Comparison of ENCODE assay signal across 21 cellular contexts in genomic region chr14:64008016-64008415, GRCh38.
A peak's percentile ranks its signal among the peaks of the same experiment; 100 is the strongest.
DNase-seq lines count a peak whose midpoint lies in the region; ATAC-seq, FAIRE-seq and TF ChIP-seq lines count a peak whose summit lies in the region.
"Had no signal": no experiment of that assay in that cellular context is flagged by ENCODE, and none has a peak within 500 bp of the region (broad histone marks: within the 10 kb centered on the region; RNA-seq: fewer than 3 reads in every experiment).

No MANE protein-coding gene starts in this region.

- H3K4me3 ChIP-seq in WERI-Rb-1 (ENCODE audit: low read depth, low read length) (no peak overlapping the region), osteoblast (ENCODE audit: insufficient read depth, low read length) (no peak overlapping the region), Karpas-422 (ENCODE audit: low read length) (no peak overlapping the region)
- H3K4me3 ChIP-seq: BLaER1, GM23248 had no signal

- no peak for TF ChIP-seq CTCF in D721Med (IDR thresholded peaks at IDR 0.05; ENCODE audit: insufficient read depth, missing control alignments)
- TF ChIP-seq CTCF in WERI-Rb-1 (IDR thresholded peaks at IDR 0.05; ENCODE audit: low read depth, low read length): no peak
- no peak for TF ChIP-seq CTCF in osteoblast (IDR thresholded peaks at IDR 0.05; ENCODE audit: extremely low read depth, low read depth, low read length)

- no peaks in the 10 kb centered on the region for H3K9me2 ChIP-seq in Karpas-422 (replicated peaks; ENCODE audit: insufficient read depth, low read length)

- peaks cover 36% of the 10 kb centered on the region for H3K36me3 Mint-ChIP-seq in activated naive CD8-positive, alpha-beta T cell treated with anti-CD3 and anti-CD28 coated beads, Interleukin-2, amount 10 ng/mL, durations not matched to agents 7 days and 5 days
- peaks cover 11% of the 10 kb centered on the region for H3K36me3 Mint-ChIP-seq in activated naive CD8-positive, alpha-beta T cell treated with anti-CD3 and anti-CD28 coated beads, Interleukin-2, amount 50 U/mL, for 24 hours (ENCODE audit: low read depth)
- H3K36me3 Mint-ChIP-seq: CD14-positive monocyte had no signal

- peak; percentile 77 for FAIRE-seq in D721Med (lab: Jason Lieb, UNC)
- FAIRE-seq: G401.6, GM12891, GM19239 had no signal

- peaks cover 25% of the 10 kb centered on the region for H3K36me3 ChIP-seq in WERI-Rb-1
- no peaks in the 10 kb centered on the region for H3K36me3 ChIP-seq in osteoblast (ENCODE audit: insufficient read depth, low read length)
- H3K36me3 ChIP-seq in Karpas-422 (ENCODE audit: insufficient read depth, low read length): no peaks in the 10 kb centered on the region

- H3K4me1 ChIP-seq in osteoblast (ENCODE audit: insufficient read depth, low read length) (no peaks in the 10 kb centered on the region), Karpas-422 (ENCODE audit: low read length) (peaks cover 3% of the 10 kb centered on the region; the same call in 1 of the 2 replicates)
- H3K4me1 ChIP-seq: BLaER1 had no signal

- H3K9me3 ChIP-seq in WERI-Rb-1 (ENCODE audit: severe bottlenecking) (no peaks in the 10 kb centered on the region), osteoblast (ENCODE audit: low read depth, low read length) (no peaks in the 10 kb centered on the region), Karpas-422 (ENCODE audit: low read length) (no peaks in the 10 kb centered on the region)
- H3K9me3 ChIP-seq: BLaER1 had no signal

- no peaks in the 10 kb centered on the region for H3K27me3 ChIP-seq in WERI-Rb-1 (ENCODE audit: insufficient read depth, low read depth, severe bottlenecking)
- H3K27me3 ChIP-seq in osteoblast (ENCODE audit: insufficient read depth, low read length): no peaks in the 10 kb centered on the region
- H3K27me3 ChIP-seq in Karpas-422 (ENCODE audit: low read length): no peaks in the 10 kb centered on the region
- H3K27me3 ChIP-seq: BLaER1 had no signal

- no peak for DNase-seq in activated naive CD8-positive, alpha-beta T cell treated with anti-CD3 and anti-CD28 coated beads, Interleukin-2, amount 10 ng/mL, durations not matched to agents 7 days and 5 days
- DNase-seq in activated naive CD8-positive, alpha-beta T cell treated with anti-CD3 and anti-CD28 coated beads, Interleukin-2, amount 50 U/mL, for 24 hours: no peak
- DNase-seq in D721Med (ENCODE audit: insufficient read length, low spot score) (no peak), WERI-Rb-1 (peak; percentile 76), osteoblast (ENCODE audit: insufficient read length, low spot score, missing footprints) (no peak), NCI-H2107 treated with DMSO at 0.1 percent for 48 hours (lab: John Stamatoyannopoulos, UW; ENCODE audit: unreplicated experiment) (no peak), Karpas-422 (no peak)
- DNase-seq: 8988T, DMS 273 treated with DMSO at 0.1 percent for 48 hours, DMS53, DND-41, GM23248, HCEC 1CT had no signal

- no peak for ATAC-seq in activated naive CD8-positive, alpha-beta T cell treated with anti-CD3 and anti-CD28 coated beads, Interleukin-2, amount 10 ng/mL, durations not matched to agents 7 days and 5 days (ENCODE audit: low read depth)
- no peak for ATAC-seq in activated naive CD8-positive, alpha-beta T cell treated with anti-CD3 and anti-CD28 coated beads, Interleukin-2, amount 50 U/mL, for 24 hours
- ATAC-seq in HG03354 (IDR thresholded peaks at IDR 0.05; ENCODE audit: poor library complexity, severe bottlenecking, unreplicated experiment): no peak

- H3K27me3 Mint-ChIP-seq in activated naive CD8-positive, alpha-beta T cell treated with anti-CD3 and anti-CD28 coated beads, Interleukin-2, amount 10 ng/mL, durations not matched to agents 7 days and 5 days: no peaks in the 10 kb centered on the region
- no peaks in the 10 kb centered on the region for H3K27me3 Mint-ChIP-seq in activated naive CD8-positive, alpha-beta T cell treated with anti-CD3 and anti-CD28 coated beads, Interleukin-2, amount 50 U/mL, for 24 hours
- H3K27me3 Mint-ChIP-seq: CD4-positive, alpha-beta memory T cell had no signal

- H3K4me2 ChIP-seq in osteoblast (ENCODE audit: insufficient read depth, low read length) (no peak overlapping the region), Karpas-422 (ENCODE audit: low read depth, low read length, poor library complexity, severe bottlenecking) (no peak overlapping the region)
- H3K4me2 ChIP-seq: BLaER1 had no signal

- no peaks in the 10 kb centered on the region for H3K79me2 ChIP-seq in osteoblast (ENCODE audit: insufficient read depth, low read length)
- no peaks in the 10 kb centered on the region for H3K79me2 ChIP-seq in Karpas-422 (ENCODE audit: low read length)

- H4K20me1 ChIP-seq in osteoblast (ENCODE audit: insufficient read depth, low read length): no peaks in the 10 kb centered on the region
- no peaks in the 10 kb centered on the region for H4K20me1 ChIP-seq in Karpas-422 (ENCODE audit: insufficient read depth, low read depth, low read length)
- H4K20me1 ChIP-seq: BLaER1 had no signal

- H3K27ac Mint-ChIP-seq in activated naive CD8-positive, alpha-beta T cell treated with anti-CD3 and anti-CD28 coated beads, Interleukin-2, amount 10 ng/mL, durations not matched to agents 7 days and 5 days: peak overlapping the region; percentile 14
- H3K27ac Mint-ChIP-seq in activated naive CD8-positive, alpha-beta T cell treated with anti-CD3 and anti-CD28 coated beads, Interleukin-2, amount 50 U/mL, for 24 hours: no peak overlapping the region
- H3K27ac Mint-ChIP-seq: CD14-positive monocyte had no signal

- H3K27ac ChIP-seq in WERI-Rb-1 (no peak overlapping the region; the same call in 1 of the 2 replicates), osteoblast (ENCODE audit: low read depth, low read length) (no peak overlapping the region), Karpas-422 (ENCODE audit: low read length) (no peak overlapping the region)
- H3K27ac ChIP-seq: BLaER1, GM23248, HL-60 had no signal

- no peak overlapping the region for H3K9ac ChIP-seq in Karpas-422 (ENCODE audit: low read length)
- H3K9ac ChIP-seq: BLaER1, GM23248 had no signal

- no peaks in the 10 kb centered on the region for H3K4me1 Mint-ChIP-seq in activated naive CD8-positive, alpha-beta T cell treated with anti-CD3 and anti-CD28 coated beads, Interleukin-2, amount 10 ng/mL, durations not matched to agents 7 days and 5 days
- H3K4me1 Mint-ChIP-seq in activated naive CD8-positive, alpha-beta T cell treated with anti-CD3 and anti-CD28 coated beads, Interleukin-2, amount 50 U/mL, for 24 hours: no peaks in the 10 kb centered on the region
- H3K4me1 Mint-ChIP-seq: CD14-positive monocyte had no signal

- H2AFZ ChIP-seq in osteoblast (ENCODE audit: low read length) (peak overlapping the region; percentile 5), Karpas-422 (ENCODE audit: low read length) (no peak overlapping the region)
- H2AFZ ChIP-seq: GM23248 had no signal

- no peak overlapping the region for H3K4me3 Mint-ChIP-seq in activated naive CD8-positive, alpha-beta T cell treated with anti-CD3 and anti-CD28 coated beads, Interleukin-2, amount 10 ng/mL, durations not matched to agents 7 days and 5 days
- no peak overlapping the region for H3K4me3 Mint-ChIP-seq in activated naive CD8-positive, alpha-beta T cell treated with anti-CD3 and anti-CD28 coated beads, Interleukin-2, amount 50 U/mL, for 24 hours
- H3K4me3 Mint-ChIP-seq: CD14-positive monocyte; CD4-positive, alpha-beta memory T cell had no signal

- H3K9me3 Mint-ChIP-seq in activated naive CD8-positive, alpha-beta T cell treated with anti-CD3 and anti-CD28 coated beads, Interleukin-2, amount 10 ng/mL, durations not matched to agents 7 days and 5 days: no peaks in the 10 kb centered on the region
- H3K9me3 Mint-ChIP-seq in activated naive CD8-positive, alpha-beta T cell treated with anti-CD3 and anti-CD28 coated beads, Interleukin-2, amount 50 U/mL, for 24 hours: no peaks in the 10 kb centered on the region
- H3K9me3 Mint-ChIP-seq: CD4-positive, alpha-beta memory T cell had no signal

- POLR2A ChIA-PET in activated naive CD8-positive, alpha-beta T cell treated with anti-CD3 and anti-CD28 coated beads, Interleukin-2, amount 10 ng/mL, durations not matched to agents 7 days and 5 days (lab: Charles Lee): no interaction called here
